Comparison of ENCODE assay signal across 9 cellular contexts in the genomic region with DNA sequence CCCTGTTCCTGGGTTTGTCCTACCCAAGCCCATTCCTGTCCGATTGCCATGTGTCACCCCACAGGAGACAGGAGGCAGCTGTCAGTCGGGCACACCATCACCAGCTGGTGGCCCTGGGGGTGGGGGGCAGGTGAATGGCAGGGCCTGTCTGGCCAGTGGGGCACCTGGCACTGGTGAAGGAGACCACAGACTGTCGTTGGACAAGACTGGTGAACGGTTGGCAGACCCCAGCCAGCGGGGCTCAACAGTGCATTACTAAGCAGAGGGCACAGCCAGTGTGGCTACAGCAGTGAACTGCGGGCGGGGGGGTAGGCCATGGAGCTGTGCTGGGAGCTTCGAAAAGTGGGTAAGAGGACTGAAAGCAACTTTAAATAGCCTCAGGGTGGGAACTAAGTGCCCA. TPM values are rescaled to one million over a fixed set of nuclear protein-coding genes. Genes with fewer than 3 reads are reported as not detected.
DNase-seq lines count a peak whose midpoint lies in the region; ATAC-seq and TF ChIP-seq lines count a peak whose summit lies in the region.
"Had no signal": no experiment of that assay in that cellular context is flagged by ENCODE, and none has a peak within 500 bp of the region (broad histone marks: within the 10 kb centered on the region; RNA-seq: fewer than 3 reads in every experiment).

No MANE protein-coding gene starts in this region.

- dilution Hi-C loops in mammary epithelial cell (cut with HindIII; ENCODE audit: low sequenced_read_pairs) = no loop called here

- H3K9me3 ChIP-seq in CD8-positive, alpha-beta T cell (ENCODE audit: low read length) = no peaks in the 10 kb centered on the region
- no peaks in the 10 kb centered on the region for H3K9me3 ChIP-seq in Loucy (ENCODE audit: insufficient read depth, low read depth, low read length)
- H3K9me3 ChIP-seq in mammary epithelial cell (replicated peaks; ENCODE audit: insufficient read depth, low read length) = no peaks in the 10 kb centered on the region
- no peaks in the 10 kb centered on the region for H3K9me3 ChIP-seq in left ventricle myocardium inferior (replicated peaks)

- BruUV-seq in mammary epithelial cell (replicated peaks; lab: Mats Ljungman, UMichigan) = no TSS peak

- H3K4me2 ChIP-seq in Loucy (ENCODE audit: low read depth, low read length, poor library complexity, severe bottlenecking) (peak overlapping the region; percentile 79), mammary epithelial cell (ENCODE audit: insufficient read depth, low read depth, low read length) (peak overlapping the region; percentile 94)

- no peaks in the 10 kb centered on the region for H3K36me3 ChIP-seq in CD8-positive, alpha-beta T cell (ENCODE audit: insufficient read depth, low read length)
- H3K36me3 ChIP-seq in Loucy (ENCODE audit: insufficient read depth, low read length) (no peaks in the 10 kb centered on the region), mammary epithelial cell (ENCODE audit: insufficient read depth, low read length) (no peaks in the 10 kb centered on the region), left ventricle myocardium inferior (no peaks in the 10 kb centered on the region)

- no peak for ATAC-seq in CD8-positive, alpha-beta T cell
- ATAC-seq in HG02970 (IDR thresholded peaks at IDR 0.05; ENCODE audit: low FRiP score, unreplicated experiment) = no peak
- ATAC-seq in GM18868 (IDR thresholded peaks at IDR 0.05; ENCODE audit: unreplicated experiment) = no peak

- no peak for DNase-seq in CD8-positive, alpha-beta T cell
- no peak for DNase-seq in mammary epithelial cell
- no peak for DNase-seq in neural crest cell (ENCODE audit: low read depth, low spot score)
- DNase-seq in left ventricle myocardium inferior = no peak
- DNase-seq in HuH-7.5 (ENCODE audit: low spot score) = no peak
- DNase-seq: cortex of kidney had no signal

- in situ Hi-C loops in mammary epithelial cell (cut with MboI; ENCODE audit: low sequenced_read_pairs in 2 of 2) = no loop called here

- H3K27me3 Mint-ChIP-seq in CD8-positive, alpha-beta T cell (ENCODE audit: low read depth) = no peaks in the 10 kb centered on the region
- peaks cover 14% of the 10 kb centered on the region for H3K27me3 Mint-ChIP-seq in neural crest cell (ENCODE audit: low read depth)

- H3K4me3 Mint-ChIP-seq in CD8-positive, alpha-beta T cell = peak overlapping the region; percentile 77
- peak overlapping the region; percentile 88 for H3K4me3 Mint-ChIP-seq in neural crest cell

- peaks cover 47% of the 10 kb centered on the region for H4K20me1 ChIP-seq in Loucy (ENCODE audit: insufficient read depth, low read length, poor library complexity, severe bottlenecking)
- no peaks in the 10 kb centered on the region for H4K20me1 ChIP-seq in mammary epithelial cell (ENCODE audit: insufficient read depth, low read length)

- whole genome bisulfite sequencing in mammary epithelial cell (ENCODE audit: low coverage, missing lambda C conversion rate) = 75% methylated on average over 7 of the region's 8 CpGs

- TF ChIP-seq CTCF in CD8-positive, alpha-beta T cell (IDR thresholded peaks at IDR 0.05) = no peak
- TF ChIP-seq CTCF in Loucy (conservative IDR thresholded peaks at IDR 0.05; ENCODE audit: low read length) = no peak
- no peak for TF ChIP-seq CTCF in mammary epithelial cell (conservative IDR thresholded peaks at IDR 0.05 in 1 of 2, IDR thresholded peaks at IDR 0.05 in 1 of 2; ENCODE audit: extremely low read depth in 1 of 2, insufficient read depth in 1 of 2, low read depth in 1 of 2, low read length in 2 of 2)
- no peak for TF ChIP-seq CTCF in neural crest cell (conservative IDR thresholded peaks at IDR 0.05)
- no peak for TF ChIP-seq CTCF in left ventricle myocardium inferior (IDR thresholded peaks at IDR 0.05; ENCODE audit: borderline replicate concordance)

- H3F3A ChIP-seq in Loucy (ENCODE audit: low read depth) = no peaks in the 10 kb centered on the region

- H2AFZ ChIP-seq in Loucy (ENCODE audit: low read length) (no peak overlapping the region), mammary epithelial cell (ENCODE audit: low read depth, low read length) (no peak overlapping the region)

- H3K4me3 ChIP-seq in CD8-positive, alpha-beta T cell (ENCODE audit: low read depth, low read length) = no peak overlapping the region
- peak overlapping the region; percentile 83 for H3K4me3 ChIP-seq in Loucy (ENCODE audit: low read length, poor library complexity, severe bottlenecking)
- peak overlapping the region in 2 of 3 experiments; percentile 65 to 90 for H3K4me3 ChIP-seq in mammary epithelial cell (replicated peaks in 1 of 3; ENCODE audit: insufficient read depth in 1 of 3, low read depth in 2 of 3, low read length in 3 of 3)
- no peak overlapping the region for H3K4me3 ChIP-seq in left ventricle myocardium inferior

- H3K27me3 ChIP-seq in CD8-positive, alpha-beta T cell (ENCODE audit: insufficient read depth, low read length) = no peaks in the 10 kb centered on the region
- H3K27me3 ChIP-seq in Loucy (ENCODE audit: insufficient read depth, low read length, poor library complexity, severe bottlenecking) (no peaks in the 10 kb centered on the region), mammary epithelial cell (ENCODE audit: insufficient read depth, low read length) (no peaks in the 10 kb centered on the region), left ventricle myocardium inferior (ENCODE audit: low read depth) (peaks cover 16% of the 10 kb centered on the region)

- H3K79me2 ChIP-seq in Loucy (ENCODE audit: insufficient read depth, low read length) = peaks cover 77% of the 10 kb centered on the region
- peaks cover 71% of the 10 kb centered on the region for H3K79me2 ChIP-seq in mammary epithelial cell (ENCODE audit: insufficient read depth, low read length)

- peaks cover 38% of the 10 kb centered on the region for H3K4me1 Mint-ChIP-seq in CD8-positive, alpha-beta T cell (ENCODE audit: low read depth)
- peaks cover 33% of the 10 kb centered on the region for H3K4me1 Mint-ChIP-seq in neural crest cell

- H3K9me2 ChIP-seq in Loucy (replicated peaks; ENCODE audit: low read depth, low read length) = no peaks in the 10 kb centered on the region

- no peak overlapping the region for H3K27ac ChIP-seq in CD8-positive, alpha-beta T cell (ENCODE audit: low read depth, low read length)
- H3K27ac ChIP-seq in mammary epithelial cell (ENCODE audit: insufficient read depth, low read depth, low read length) = no peak overlapping the region
- H3K27ac ChIP-seq in left ventricle myocardium inferior (replicated peaks) = no peak overlapping the region

- H3K36me3 Mint-ChIP-seq in CD8-positive, alpha-beta T cell = no peaks in the 10 kb centered on the region
- H3K36me3 Mint-ChIP-seq in neural crest cell (ENCODE audit: low read depth) = no peaks in the 10 kb centered on the region

- H3K9me3 Mint-ChIP-seq in CD8-positive, alpha-beta T cell = no peaks in the 10 kb centered on the region
- no peaks in the 10 kb centered on the region for H3K9me3 Mint-ChIP-seq in neural crest cell

- H3K4me1 ChIP-seq in CD8-positive, alpha-beta T cell (ENCODE audit: insufficient read depth, low read length) = peaks cover 16% of the 10 kb centered on the region
- peaks cover 61% of the 10 kb centered on the region for H3K4me1 ChIP-seq in Loucy (ENCODE audit: insufficient read depth, low read length, poor library complexity, severe bottlenecking)
- peaks cover 32% of the 10 kb centered on the region for H3K4me1 ChIP-seq in mammary epithelial cell (ENCODE audit: insufficient read depth, low read length)
- H3K4me1 ChIP-seq in left ventricle myocardium inferior = peaks cover 26% of the 10 kb centered on the region

- peak overlapping the region; percentile 55 for H3K27ac Mint-ChIP-seq in CD8-positive, alpha-beta T cell
- no peak overlapping the region for H3K27ac Mint-ChIP-seq in neural crest cell (ENCODE audit: unreplicated experiment)

- intact Hi-C loops in CD8-positive, alpha-beta T cell (cut with DNase I, micrococcal nuclease) = loop anchor here in 1 of 2 experiments (2.0 kb wide), 1 partner anchor 31 kb away; no protein-coding TSS in a partner anchor
- intact Hi-C loops in mammary epithelial cell (cut with micrococcal nuclease) = loop anchor here (1.0 to 2.0 kb wide), 2 partner anchors 8 to 25 kb away; no protein-coding TSS in a partner anchor
- intact Hi-C loops in left ventricle myocardium inferior (cut with micrococcal nuclease) = no loop called here

- CTCF ChIA-PET in CD8-positive, alpha-beta T cell (lab: Charles Lee) = interaction anchor here (0.8 to 32.4 kb wide), 7 partner anchors 7 to 53 kb away, joined by 3 to 717 read pairs (median 4); partner anchors contain the start of gene UBL7
- CTCF ChIA-PET in mammary epithelial cell (lab: Charles Lee; ENCODE audit: low non-redundant PET) = interaction anchor here (0.5 kb wide), 1 partner anchor 30 kb away, joined by 10 read pairs; no protein-coding TSS in a partner anchor

- H3K9ac ChIP-seq in Loucy (ENCODE audit: low read depth, low read length, poor library complexity, severe bottlenecking) (peak overlapping the region; percentile 85), mammary epithelial cell (ENCODE audit: insufficient read depth, low read length) (peak overlapping the region; percentile 67)

- POLR2A ChIA-PET in CD8-positive, alpha-beta T cell (lab: Charles Lee) = interaction anchor here (0.7 to 1.2 kb wide), 3 partner anchors 13 to 47 kb away, joined by 3 to 4 read pairs (median 3); no protein-coding TSS in a partner anchor

RNA-seq across cellular contexts. Expression of gene SEMA7A, which starts 2.1 kb away (rescaled TPM):
- 1 to 10 TPM; 8.8 to 9.4 TPM for total RNA-seq in CD8-positive, alpha-beta T cell
- total RNA-seq in mammary epithelial cell (10 to 100 TPM in 1 of 2 donors, 1 to 10 TPM in 1; 4.2 to 17.5 TPM), neural crest cell (12.3 and 14.4 TPM in 2 replicates), left ventricle myocardium inferior (1.5 TPM)
- 10.0 TPM for polyA plus RNA-seq in mammary epithelial cell
- polyA minus RNA-seq in mammary epithelial cell = 10.5 TPM

RNA-seq across cellular contexts. Expression of gene UBL7, which starts 29.3 kb away (rescaled TPM):
- 10 to 100 TPM; 21.7 to 23.1 TPM for total RNA-seq in CD8-positive, alpha-beta T cell
- 10 to 100 TPM; 36.4 to 41.7 TPM for total RNA-seq in mammary epithelial cell
- polyA plus RNA-seq in mammary epithelial cell = 42.9 TPM
- polyA minus RNA-seq in mammary epithelial cell = 43.0 TPM
- total RNA-seq in neural crest cell = 43.7 and 50.1 TPM in 2 replicates
- total RNA-seq in left ventricle myocardium inferior = 52.3 TPM

Comparison
In these comparisons a context has a peak if more than half of its experiments do, and no peak if none do; other contexts are left out.
1. H3K4me3 ChIP-seq: peak in Loucy (single experiment) and mammary epithelial cell (2 of 3); none in CD8-positive, alpha-beta T cell (single experiment) and left ventricle myocardium inferior (single experiment).